1 cellular context compared by ENCODE assay signal in the genomic region with DNA sequence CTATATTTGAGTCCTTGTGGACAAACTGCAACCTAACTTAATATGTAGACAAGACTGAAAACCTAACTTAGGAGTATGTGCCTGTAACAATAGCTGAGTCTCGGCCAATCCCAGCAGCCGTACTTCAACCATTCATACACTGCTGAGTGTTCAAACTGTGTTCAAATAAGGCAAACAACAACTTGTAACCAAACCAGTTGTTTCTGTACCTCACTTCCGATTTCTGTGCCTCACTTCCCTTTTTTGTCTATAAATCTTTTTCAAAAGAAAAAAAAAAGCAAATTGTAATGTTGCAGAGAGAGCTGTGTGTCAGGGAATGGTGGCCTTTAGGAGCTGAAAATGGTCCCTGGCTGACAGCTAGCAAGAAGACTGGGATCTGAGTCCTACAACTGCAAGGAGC.
TF ChIP-seq lines count a peak whose summit lies in the region.

No MANE protein-coding gene starts in this region.

TF ChIP-seq in GM23338, 12 proteins besides CTCF, POLR2A, EP300 and RAD21:
- TF ChIP-seq EZH2phosphoT487 (IDR thresholded peaks at IDR 0.05; ENCODE audit: unreplicated experiment) (no peak), STAT1 (IDR thresholded peaks at IDR 0.05; ENCODE audit: unreplicated experiment) (no peak), POLR2AphosphoS5 (IDR thresholded peaks at IDR 0.05; ENCODE audit: low read depth) (no peak), ZNF331 (CRISPR knock-in tag; IDR thresholded peaks at IDR 0.05; ENCODE audit: low read depth) (no peak), ZNF114 (CRISPR knock-in tag; IDR thresholded peaks at IDR 0.05) (no peak), JUNB (IDR thresholded peaks at IDR 0.05; ENCODE audit: unreplicated experiment) (no peak), EZH2 (IDR thresholded peaks at IDR 0.05; ENCODE audit: low read depth, unreplicated experiment) (no peak), CREB1 (CRISPR knock-in tag; IDR thresholded peaks at IDR 0.05; ENCODE audit: low read depth) (no peak), NANOG (IDR thresholded peaks at IDR 0.05; ENCODE audit: borderline replicate concordance) (no peak)
- TF ChIP-seq, protein P1, sequence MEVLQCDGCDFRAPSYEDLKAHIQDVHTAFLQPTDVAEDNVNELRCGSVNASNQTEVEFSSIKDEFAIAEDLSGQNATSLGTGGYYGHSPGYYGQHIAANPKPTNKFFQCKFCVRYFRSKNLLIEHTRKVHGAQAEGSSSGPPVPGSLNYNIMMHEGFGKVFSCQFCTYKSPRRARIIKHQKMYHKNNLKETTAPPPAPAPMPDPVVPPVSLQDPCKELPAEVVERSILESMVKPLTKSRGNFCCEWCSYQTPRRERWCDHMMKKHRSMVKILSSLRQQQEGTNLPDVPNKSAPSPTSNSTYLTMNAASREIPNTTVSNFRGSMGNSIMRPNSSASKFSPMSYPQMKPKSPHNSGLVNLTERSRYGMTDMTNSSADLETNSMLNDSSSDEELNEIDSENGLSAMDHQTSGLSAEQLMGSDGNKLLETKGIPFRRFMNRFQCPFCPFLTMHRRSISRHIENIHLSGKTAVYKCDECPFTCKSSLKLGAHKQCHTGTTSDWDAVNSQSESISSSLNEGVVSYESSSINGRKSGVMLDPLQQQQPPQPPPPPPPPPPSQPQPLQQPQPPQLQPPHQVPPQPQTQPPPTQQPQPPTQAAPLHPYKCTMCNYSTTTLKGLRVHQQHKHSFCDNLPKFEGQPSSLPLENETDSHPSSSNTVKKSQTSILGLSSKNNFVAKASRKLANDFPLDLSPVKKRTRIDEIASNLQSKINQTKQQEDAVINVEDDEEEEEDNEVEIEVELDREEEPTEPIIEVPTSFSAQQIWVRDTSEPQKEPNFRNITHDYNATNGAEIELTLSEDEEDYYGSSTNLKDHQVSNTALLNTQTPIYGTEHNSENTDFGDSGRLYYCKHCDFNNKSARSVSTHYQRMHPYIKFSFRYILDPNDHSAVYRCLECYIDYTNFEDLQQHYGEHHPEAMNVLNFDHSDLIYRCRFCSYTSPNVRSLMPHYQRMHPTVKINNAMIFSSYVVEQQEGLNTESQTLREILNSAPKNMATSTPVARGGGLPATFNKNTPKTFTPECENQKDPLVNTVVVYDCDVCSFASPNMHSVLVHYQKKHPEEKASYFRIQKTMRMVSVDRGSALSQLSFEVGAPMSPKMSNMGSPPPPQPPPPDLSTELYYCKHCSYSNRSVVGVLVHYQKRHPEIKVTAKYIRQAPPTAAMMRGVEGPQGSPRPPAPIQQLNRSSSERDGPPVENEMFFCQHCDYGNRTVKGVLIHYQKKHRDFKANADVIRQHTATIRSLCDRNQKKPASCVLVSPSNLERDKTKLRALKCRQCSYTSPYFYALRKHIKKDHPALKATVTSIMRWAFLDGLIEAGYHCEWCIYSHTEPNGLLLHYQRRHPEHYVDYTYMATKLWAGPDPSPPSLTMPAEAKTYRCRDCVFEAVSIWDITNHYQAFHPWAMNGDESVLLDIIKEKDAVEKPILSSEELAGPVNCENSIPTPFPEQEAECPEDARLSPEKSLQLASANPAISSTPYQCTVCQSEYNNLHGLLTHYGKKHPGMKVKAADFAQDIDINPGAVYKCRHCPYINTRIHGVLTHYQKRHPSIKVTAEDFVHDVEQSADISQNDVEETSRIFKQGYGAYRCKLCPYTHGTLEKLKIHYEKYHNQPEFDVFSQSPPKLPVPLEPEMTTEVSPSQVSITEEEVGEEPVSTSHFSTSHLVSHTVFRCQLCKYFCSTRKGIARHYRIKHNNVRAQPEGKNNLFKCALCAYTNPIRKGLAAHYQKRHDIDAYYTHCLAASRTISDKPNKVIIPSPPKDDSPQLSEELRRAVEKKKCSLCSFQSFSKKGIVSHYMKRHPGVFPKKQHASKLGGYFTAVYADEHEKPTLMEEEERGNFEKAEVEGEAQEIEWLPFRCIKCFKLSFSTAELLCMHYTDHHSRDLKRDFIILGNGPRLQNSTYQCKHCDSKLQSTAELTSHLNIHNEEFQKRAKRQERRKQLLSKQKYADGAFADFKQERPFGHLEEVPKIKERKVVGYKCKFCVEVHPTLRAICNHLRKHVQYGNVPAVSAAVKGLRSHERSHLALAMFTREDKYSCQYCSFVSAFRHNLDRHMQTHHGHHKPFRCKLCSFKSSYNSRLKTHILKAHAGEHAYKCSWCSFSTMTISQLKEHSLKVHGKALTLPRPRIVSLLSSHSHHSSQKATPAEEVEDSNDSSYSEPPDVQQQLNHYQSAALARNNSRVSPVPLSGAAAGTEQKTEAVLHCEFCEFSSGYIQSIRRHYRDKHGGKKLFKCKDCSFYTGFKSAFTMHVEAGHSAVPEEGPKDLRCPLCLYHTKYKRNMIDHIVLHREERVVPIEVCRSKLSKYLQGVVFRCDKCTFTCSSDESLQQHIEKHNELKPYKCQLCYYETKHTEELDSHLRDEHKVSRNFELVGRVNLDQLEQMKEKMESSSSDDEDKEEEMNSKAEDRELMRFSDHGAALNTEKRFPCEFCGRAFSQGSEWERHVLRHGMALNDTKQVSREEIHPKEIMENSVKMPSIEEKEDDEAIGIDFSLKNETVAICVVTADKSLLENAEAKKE (CRISPR knock-in tag; IDR thresholded peaks at IDR 0.05) = no peak
- TF ChIP-seq, protein P2, sequence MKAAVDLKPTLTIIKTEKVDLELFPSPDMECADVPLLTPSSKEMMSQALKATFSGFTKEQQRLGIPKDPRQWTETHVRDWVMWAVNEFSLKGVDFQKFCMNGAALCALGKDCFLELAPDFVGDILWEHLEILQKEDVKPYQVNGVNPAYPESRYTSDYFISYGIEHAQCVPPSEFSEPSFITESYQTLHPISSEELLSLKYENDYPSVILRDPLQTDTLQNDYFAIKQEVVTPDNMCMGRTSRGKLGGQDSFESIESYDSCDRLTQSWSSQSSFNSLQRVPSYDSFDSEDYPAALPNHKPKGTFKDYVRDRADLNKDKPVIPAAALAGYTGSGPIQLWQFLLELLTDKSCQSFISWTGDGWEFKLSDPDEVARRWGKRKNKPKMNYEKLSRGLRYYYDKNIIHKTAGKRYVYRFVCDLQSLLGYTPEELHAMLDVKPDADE (IDR thresholded peaks at IDR 0.05) = no peak
- TF ChIP-seq, protein P3, sequence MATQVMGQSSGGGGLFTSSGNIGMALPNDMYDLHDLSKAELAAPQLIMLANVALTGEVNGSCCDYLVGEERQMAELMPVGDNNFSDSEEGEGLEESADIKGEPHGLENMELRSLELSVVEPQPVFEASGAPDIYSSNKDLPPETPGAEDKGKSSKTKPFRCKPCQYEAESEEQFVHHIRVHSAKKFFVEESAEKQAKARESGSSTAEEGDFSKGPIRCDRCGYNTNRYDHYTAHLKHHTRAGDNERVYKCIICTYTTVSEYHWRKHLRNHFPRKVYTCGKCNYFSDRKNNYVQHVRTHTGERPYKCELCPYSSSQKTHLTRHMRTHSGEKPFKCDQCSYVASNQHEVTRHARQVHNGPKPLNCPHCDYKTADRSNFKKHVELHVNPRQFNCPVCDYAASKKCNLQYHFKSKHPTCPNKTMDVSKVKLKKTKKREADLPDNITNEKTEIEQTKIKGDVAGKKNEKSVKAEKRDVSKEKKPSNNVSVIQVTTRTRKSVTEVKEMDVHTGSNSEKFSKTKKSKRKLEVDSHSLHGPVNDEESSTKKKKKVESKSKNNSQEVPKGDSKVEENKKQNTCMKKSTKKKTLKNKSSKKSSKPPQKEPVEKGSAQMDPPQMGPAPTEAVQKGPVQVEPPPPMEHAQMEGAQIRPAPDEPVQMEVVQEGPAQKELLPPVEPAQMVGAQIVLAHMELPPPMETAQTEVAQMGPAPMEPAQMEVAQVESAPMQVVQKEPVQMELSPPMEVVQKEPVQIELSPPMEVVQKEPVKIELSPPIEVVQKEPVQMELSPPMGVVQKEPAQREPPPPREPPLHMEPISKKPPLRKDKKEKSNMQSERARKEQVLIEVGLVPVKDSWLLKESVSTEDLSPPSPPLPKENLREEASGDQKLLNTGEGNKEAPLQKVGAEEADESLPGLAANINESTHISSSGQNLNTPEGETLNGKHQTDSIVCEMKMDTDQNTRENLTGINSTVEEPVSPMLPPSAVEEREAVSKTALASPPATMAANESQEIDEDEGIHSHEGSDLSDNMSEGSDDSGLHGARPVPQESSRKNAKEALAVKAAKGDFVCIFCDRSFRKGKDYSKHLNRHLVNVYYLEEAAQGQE (IDR thresholded peaks at IDR 0.05; ENCODE audit: unreplicated experiment) = no peak
TF ChIP-seq in GM23338: peak in this region for 0.
